31 cellular contexts compared by ENCODE assay signal in the genomic region with DNA sequence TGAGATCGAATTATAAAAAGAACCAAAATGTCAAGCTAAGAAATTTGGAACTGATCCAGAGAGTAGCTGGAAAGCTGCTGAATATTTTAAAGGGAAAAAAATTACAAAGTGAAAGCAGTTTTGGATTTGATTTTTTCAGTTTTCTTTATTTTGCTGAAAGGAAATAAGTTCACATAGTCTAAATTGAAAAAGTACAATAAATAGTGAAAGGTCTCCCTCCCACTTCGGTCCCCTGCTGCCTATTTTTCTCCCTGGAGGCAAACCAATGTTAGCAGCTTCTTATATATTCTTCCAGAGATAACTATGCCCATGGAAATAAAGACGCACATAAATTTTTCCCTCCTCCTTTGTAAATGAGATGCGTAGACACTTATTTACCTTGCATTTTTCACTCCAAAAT. TPM values are rescaled to one million over a fixed set of nuclear protein-coding genes. Genes with fewer than 3 reads are reported as not detected.
DNase-seq lines count a peak whose midpoint lies in the region; ATAC-seq, FAIRE-seq and TF ChIP-seq lines count a peak whose summit lies in the region.
"Had no signal": no experiment of that assay in that cellular context is flagged by ENCODE, and none has a peak within 500 bp of the region (broad histone marks: within the 10 kb centered on the region; RNA-seq: fewer than 3 reads in every experiment).

No MANE protein-coding gene starts in this region.

- no peak for TF ChIP-seq POLR2A in K562 (conservative IDR thresholded peaks at IDR 0.05)

- 46 to 49% methylated on average over 4 of the region's 4 CpGs for WGBS in heart right ventricle, 2 donors
- 59% methylated on average over 4 of the region's 4 CpGs for WGBS in K562 (ENCODE audit: insufficient coverage, low coverage, missing lambda C conversion rate)
- 95% methylated on average over 4 of the region's 4 CpGs for WGBS in mesenchymal stem cell

- in situ Hi-C loops in K562 (cut with MboI) = no loop called here

- H3K4me3 ChIP-seq in heart right ventricle (peak overlapping the region in 1 of 10 donors; percentile 14), K562 (no peak overlapping the region), mesenchymal stem cell (ENCODE audit: insufficient read depth in 1 of 2, low read depth in 1 of 2, low read length in 2 of 2) (peak overlapping the region in 1 of 2 experiments; percentile 52), thoracic aorta (peak overlapping the region; percentile 13)
- H3K4me3 ChIP-seq: uterus had no signal

- H3K36me3 ChIP-seq in heart right ventricle (no peaks in the 10 kb centered on the region), K562 (ENCODE audit: control insufficient read depth, insufficient read depth, low read length) (no peaks in the 10 kb centered on the region), mesenchymal stem cell (ENCODE audit: control insufficient read depth in 1 of 2, insufficient read depth in 2 of 2, low read depth in 1 of 2, low read length in 2 of 2) (no peaks in the 10 kb centered on the region), thoracic aorta (no peaks in the 10 kb centered on the region)
- H3K36me3 ChIP-seq: uterus had no signal

- H3K9ac ChIP-seq in K562 (ENCODE audit: insufficient read depth in 1 of 2, low read depth in 2 of 2, low read length in 2 of 2) = no peak overlapping the region
- H3K9ac ChIP-seq in mesenchymal stem cell (ENCODE audit: low read length) = peak overlapping the region; percentile 76
- H3K9ac ChIP-seq: KMS-11 had no signal

- no peak overlapping the region for H3K14ac ChIP-seq in mesenchymal stem cell (ENCODE audit: low read length in 2 of 2)

- H3K9me3 ChIP-seq in heart right ventricle = no peaks in the 10 kb centered on the region
- H3K9me3 ChIP-seq in K562 (replicated peaks; ENCODE audit: control insufficient read depth, insufficient read depth, low read depth, low read length) = no peaks in the 10 kb centered on the region
- H3K9me3 ChIP-seq in mesenchymal stem cell (ENCODE audit: control insufficient read depth, low read length) = no peaks in the 10 kb centered on the region
- no peaks in the 10 kb centered on the region for H3K9me3 ChIP-seq in thoracic aorta
- H3K9me3 ChIP-seq: uterus had no signal

- H4K8ac ChIP-seq in mesenchymal stem cell (ENCODE audit: low read length) = no peak overlapping the region

- no peak overlapping the region for H3K18ac ChIP-seq in mesenchymal stem cell (ENCODE audit: low read depth in 1 of 2, low read length in 2 of 2)

- TF ChIP-seq CTCF in heart right ventricle (IDR thresholded peaks at IDR 0.05) (no peak), K562 (IDR thresholded peaks at IDR 0.05 in 2 of 3, conservative IDR thresholded peaks at IDR 0.05 in 1 of 3; ENCODE audit: insufficient read depth in 2 of 3, low read depth in 1 of 3, low read length in 3 of 3) (no peak), thoracic aorta (IDR thresholded peaks at IDR 0.05) (no peak)

- FAIRE-seq in K562 (lab: Jason Lieb, UNC) = no peak
- FAIRE-seq: A204.1, GM19239, H54, keratinocyte, small intestine, TTC549 had no signal

- H4K91ac ChIP-seq in mesenchymal stem cell (ENCODE audit: low read length) = no peak overlapping the region

- no peak for TF ChIP-seq EP300 in K562 (IDR thresholded peaks at IDR 0.05; ENCODE audit: low read length)

- no peaks in the 10 kb centered on the region for H3K79me1 ChIP-seq in mesenchymal stem cell (replicated peaks; ENCODE audit: low read length, poor library complexity, severe bottlenecking)

- intact Hi-C loops in heart right ventricle (cut with DNase I) = no loop called here
- intact Hi-C loops in left cardiac atrium (cut with DNase I) = no loop called here
- intact Hi-C loops in K562 (cut with micrococcal nuclease) = no loop called here

- ATAC-seq in heart right ventricle (no peak), left cardiac atrium (no peak), K562 (no peak), thoracic aorta (ENCODE audit: insufficient number of reproducible peaks, low FRiP score, low read depth) (no peak), GM18868 (IDR thresholded peaks at IDR 0.05; ENCODE audit: unreplicated experiment) (no peak), GM18502 (IDR thresholded peaks at IDR 0.05; ENCODE audit: poor library complexity, unreplicated experiment) (no peak)
- ATAC-seq: PC-3, T-helper 17 cell had no signal

- no peak overlapping the region for H2BK12ac ChIP-seq in mesenchymal stem cell (ENCODE audit: low read length in 2 of 2)

- CTCF ChIA-PET in K562 (lab: Yijun Ruan, JAX; ENCODE audit: low intra/inter-chr PET ratio) = no interaction called here

- H3K27me3 ChIP-seq in heart right ventricle = no peaks in the 10 kb centered on the region
- H3K27me3 ChIP-seq in K562 (ENCODE audit: control insufficient read depth in 2 of 2, insufficient read depth in 2 of 2, low read length in 2 of 2) = no peaks in the 10 kb centered on the region
- H3K27me3 ChIP-seq in mesenchymal stem cell (ENCODE audit: control insufficient read depth in 1 of 2, insufficient read depth in 1 of 2, low read length in 2 of 2) = no peaks in the 10 kb centered on the region
- H3K27me3 ChIP-seq in thoracic aorta (replicated peaks; ENCODE audit: insufficient read depth) = no peaks in the 10 kb centered on the region
- H3K27me3 ChIP-seq: uterus had no signal

- H3K27ac ChIP-seq in heart right ventricle (peak overlapping the region in 6 of 10 donors; percentile 17 to 62 (median 52)), K562 (ENCODE audit: extremely low read depth, low read depth, low read length) (no peak overlapping the region), mesenchymal stem cell (ENCODE audit: low read length, poor library complexity, severe bottlenecking) (no peak overlapping the region), thoracic aorta (no peak overlapping the region)
- H3K27ac ChIP-seq: HL-60, KMS-11 had no signal

- TF ChIP-seq RAD21 in K562 (CRISPR knock-in tag; conservative IDR thresholded peaks at IDR 0.05 in 1 of 2, IDR thresholded peaks at IDR 0.05 in 1 of 2) = no peak

- no peak overlapping the region for H2BK5ac ChIP-seq in mesenchymal stem cell (ENCODE audit: low read depth, low read length, poor library complexity, severe bottlenecking)

- H3K79me2 ChIP-seq in K562 (ENCODE audit: control insufficient read depth, insufficient read depth, low read length) = no peaks in the 10 kb centered on the region

- H3K4me2 ChIP-seq in K562 (ENCODE audit: insufficient read depth, low read length) (no peak overlapping the region), mesenchymal stem cell (ENCODE audit: low read length, poor library complexity, severe bottlenecking) (no peak overlapping the region)
- H3K4me2 ChIP-seq: KMS-11 had no signal

- H4K20me1 ChIP-seq in K562 (replicated peaks; ENCODE audit: control insufficient read depth, insufficient read depth, low read length) = no peaks in the 10 kb centered on the region

- POLR2A ChIA-PET in K562 (lab: Yijun Ruan, JAX) = interaction anchor here (0.6 kb wide), 1 partner anchor 281 kb away, joined by 3 read pairs; no protein-coding TSS in a partner anchor

- no TSS peak for BruUV-seq in K562 (replicated peaks; lab: Mats Ljungman, UMichigan)

- H2AK5ac ChIP-seq in mesenchymal stem cell (ENCODE audit: low read length, severe bottlenecking) = no peak overlapping the region

- no peak overlapping the region for H2BK15ac ChIP-seq in mesenchymal stem cell (ENCODE audit: low read depth, poor library complexity, severe bottlenecking)

- H3K9me1 ChIP-seq in K562 (ENCODE audit: control insufficient read depth, insufficient read depth, low read length) = no peaks in the 10 kb centered on the region

- H2AFZ ChIP-seq in K562 (ENCODE audit: low read depth, low read length) = peak overlapping the region; percentile 78; the same call in 1 of the 2 replicates
- H2AFZ ChIP-seq in mesenchymal stem cell (ENCODE audit: low read depth, low read length) = no peak overlapping the region

- DNase-seq in heart right ventricle = no peak
- no peak for DNase-seq in left cardiac atrium
- DNase-seq in K562 (ENCODE audit: extremely low read depth in 1 of 4, low spot score in 3 of 4) = no peak
- no peak for DNase-seq in mesenchymal stem cell
- DNase-seq in thoracic aorta (ENCODE audit: low spot score) = no peak
- DNase-seq in cerebellar nuclear complex (lab: John Stamatoyannopoulos, UW) = no peak
- DNase-seq: activated gamma-delta T cell treated with Interleukin-2 at 50 U/mL for 16 hours; activated T-cell treated with anti-CD3 and anti-CD28 coated beads, Interleukin-2, amount 50 U/mL, for 24 hours; AML-193; CD4-positive, CD25-positive, alpha-beta regulatory T cell; central memory CD4-positive, alpha-beta T cell; MM.1S; naive B cell; NCI-H1105 treated with DMSO at 0.1 percent for 48 hours; NCI-H1930; NCI-H524; nucleus accumbens; PC-3; small intestine; stimulated activated naive CD4-positive, alpha-beta T cell treated with Interleukin-2 at 50 U/mL for 16 hours; T-helper 17 cell; uterus had no signal

- peaks cover 0 to 20% (median 6%) of the 10 kb centered on the region in 9 donors for H3K4me1 ChIP-seq in heart right ventricle
- peaks cover 2 to 3% of the 10 kb centered on the region in 2 experiments; a peak in 2 of 5 replicates for H3K4me1 ChIP-seq in K562 (replicated peaks in 1 of 2; ENCODE audit: control insufficient read depth in 2 of 2, insufficient read depth in 2 of 2, low read length in 2 of 2)
- no peaks in the 10 kb centered on the region for H3K4me1 ChIP-seq in mesenchymal stem cell (ENCODE audit: control insufficient read depth, insufficient read depth, low read depth, low read length)
- H3K4me1 ChIP-seq in thoracic aorta (ENCODE audit: control insufficient read depth in 1 of 2, low read depth in 2 of 2) = peaks cover 0 to 15% of the 10 kb centered on the region in 2 donors
- H3K4me1 ChIP-seq: uterus had no signal

- no peak overlapping the region for H2BK120ac ChIP-seq in mesenchymal stem cell (ENCODE audit: low read depth, low read length)

- no peak overlapping the region for H3K4ac ChIP-seq in mesenchymal stem cell (ENCODE audit: low read depth in 1 of 2, low read length in 2 of 2)

- no peak overlapping the region for H3K23ac ChIP-seq in mesenchymal stem cell (ENCODE audit: low read length in 2 of 2)

RNA-seq across cellular contexts. Expression of a gene that starts 11.4 kb away (rescaled TPM):
- total RNA-seq in heart right ventricle (100 to 1,000 TPM; 454 to 532 (median 524) TPM), left cardiac atrium (100 to 1,000 TPM; 365 to 444 TPM), K562 (2014; rRNA removed) (254 and 299 TPM in 2 replicates), K562 (2014; rRNA removed; fragmentation: Illumina TruSeq; extraction: Trizol) (527 and 643 TPM in 2 replicates), K562 (2015; rRNA removed; fragmentation: Illumina TruSeq; extraction: Trizol) (301 and 309 TPM in 2 replicates), K562 (2021) (421 and 457 TPM in 2 replicates), thoracic aorta (100 to 1,000 TPM in 1 of 2 donors, 10 to 100 TPM in 1; 95.0 to 123 TPM)
- polyA plus RNA-seq in heart right ventricle (100 to 1,000 TPM; 149 to 346 TPM), K562 (2011; rRNA removed) (1,717 and 2,316 TPM in 2 replicates), K562 (2014; fragmentation: Illumina TruSeq; extraction: Trizol) (263 and 283 TPM in 2 replicates), K562 (2014; fragmentation: Nextera tagmentation; extraction: Ambion mirVana) (100 to 1,000 TPM; 787 to 797 TPM), K562 (2014; rRNA removed) (564 and 638 TPM in 2 replicates)
- 33.0 and 56.7 TPM in 2 replicates for total RNA-seq in K562 (2011; cell fraction: chromatin; rRNA removed; ENCODE audit: low replicate concordance)
- 99.1 and 138 TPM in 2 replicates for total RNA-seq in K562 (2011; cell fraction: nucleolus; rRNA removed)
- 91.9 and 144 TPM in 2 replicates for total RNA-seq in K562 (2011; cell fraction: nucleoplasm; rRNA removed)
- polyA plus RNA-seq in K562 (2011; cell fraction: cytosol; rRNA removed) = 211 and 453 TPM in 2 replicates
- 114 and 243 TPM in 2 replicates for polyA plus RNA-seq in K562 (2011; cell fraction: nucleus; rRNA removed)
- 614 and 759 TPM in 2 replicates for polyA plus RNA-seq in K562 (2012)
- 96.8 and 124 TPM in 2 replicates for polyA minus RNA-seq in K562 (2011; rRNA and poly(A)+ RNA removed)
- polyA minus RNA-seq in K562 (2011; cell fraction: cytosol; rRNA and poly(A)+ RNA removed) = 53.5 and 72.6 TPM in 2 replicates
- polyA minus RNA-seq in K562 (2011; cell fraction: nucleus; rRNA and poly(A)+ RNA removed) = 31.4 and 79.2 TPM in 2 replicates
- polyA plus RNA-seq in mesenchymal stem cell (2013, experiment 1 of 2) = 442 TPM
- polyA plus RNA-seq in mesenchymal stem cell (2013, experiment 2 of 2) = 440 TPM

Comparison
In these comparisons a context has a peak if more than half of its experiments do, and no peak if none do; other contexts are left out.
1. H3K27ac ChIP-seq: peak in heart right ventricle (6 of 10); none in K562 (single experiment), mesenchymal stem cell (single experiment) and thoracic aorta (0 of 2).